ENCODE assay signal across 8 cellular contexts in genomic region chr20:30376430-30376766, GRCh38.
A peak's percentile ranks its signal among the peaks of the same experiment; 100 is the strongest.
DNase-seq lines count a peak whose midpoint lies in the region; ATAC-seq, FAIRE-seq and TF ChIP-seq lines count a peak whose summit lies in the region.
"Not testable (repeated sequence)": the region's sequence is repeated elsewhere in the genome, so short reads cannot be mapped to it uniquely, and the experiment has no call there.

No MANE protein-coding gene starts in this region.

- not testable (repeated sequence) for TF ChIP-seq RAD21 in K562 (CRISPR knock-in tag; conservative IDR thresholded peaks at IDR 0.05 in 1 of 2, IDR thresholded peaks at IDR 0.05 in 1 of 2); HepG2 (CRISPR knock-in tag; IDR thresholded peaks at IDR 0.05)

- not testable (repeated sequence) for H3K27me3 ChIP-seq in CD4-positive, CD25-positive, alpha-beta regulatory T cell (ENCODE audit: control insufficient read depth, insufficient read depth, low read length); K562 (ENCODE audit: control insufficient read depth in 2 of 2, insufficient read depth in 2 of 2, low read length in 2 of 2); esophagus squamous epithelium; HepG2 (ENCODE audit: control insufficient read depth in 1 of 2, insufficient read depth in 2 of 2, low read length in 2 of 2); parathyroid adenoma (ENCODE audit: control insufficient read depth, insufficient read depth, low read length); thymus (ENCODE audit: control insufficient read depth, insufficient read depth)

- DNase-seq in CD4-positive, CD25-positive, alpha-beta regulatory T cell; Jurkat, Clone E6-1 (ENCODE audit: low read depth, low spot score); activated B cell treated with CpG ODN at 0.5 μM for 24 hours; K562 (ENCODE audit: extremely low read depth in 1 of 4, low spot score in 3 of 4); esophagus squamous epithelium (lab: John Stamatoyannopoulos, UW); HepG2 (ENCODE audit: low spot score): not testable (repeated sequence)

- H3K27ac Mint-ChIP-seq in CD4-positive, CD25-positive, alpha-beta regulatory T cell: peak overlapping the region; percentile 35 to 100 (median 97)
- H3K27ac Mint-ChIP-seq in activated B cell treated with CpG ODN at 0.5 μM for 24 hours: peak overlapping the region; percentile 91

- not testable (repeated sequence) for H3K9me3 ChIP-seq in CD4-positive, CD25-positive, alpha-beta regulatory T cell (ENCODE audit: control insufficient read depth in 2 of 2, low read length in 2 of 2); K562 (replicated peaks; ENCODE audit: control insufficient read depth, insufficient read depth, low read depth, low read length); esophagus squamous epithelium; HepG2 (ENCODE audit: low read length); parathyroid adenoma (ENCODE audit: control insufficient read depth, low read length); thymus (ENCODE audit: control insufficient read depth)

- POLR2A ChIA-PET in activated B cell treated with CpG ODN at 0.5 μM for 24 hours (lab: Charles Lee): interaction anchor here (0.7 to 0.9 kb wide), 2 partner anchors 19 to 86 kb away, joined by 5 to 7 read pairs; no protein-coding TSS in a partner anchor
- POLR2A ChIA-PET in K562 (lab: Yijun Ruan, JAX): not testable (repeated sequence)
- POLR2A ChIA-PET in HepG2 (lab: Yijun Ruan, JAX): interaction anchor here (0.6 to 1.4 kb wide), 7 partner anchors 8 to 1774 kb away, joined by 3 to 8 read pairs (median 4); no protein-coding TSS in a partner anchor

- H3K79me2 ChIP-seq in K562 (ENCODE audit: control insufficient read depth, insufficient read depth, low read length): peaks cover 16% of the 10 kb centered on the region; the same call in 2 of the 3 replicates
- H3K79me2 ChIP-seq in HepG2 (ENCODE audit: insufficient read depth, low read length); parathyroid adenoma: not testable (repeated sequence)

- not testable (repeated sequence) for H3K9me3 Mint-ChIP-seq in CD4-positive, CD25-positive, alpha-beta regulatory T cell; activated B cell treated with CpG ODN at 0.5 μM for 24 hours

- not testable (repeated sequence) for H3K9me1 ChIP-seq in K562 (ENCODE audit: control insufficient read depth, insufficient read depth, low read length)

- not testable (repeated sequence) for H3K36me3 ChIP-seq in CD4-positive, CD25-positive, alpha-beta regulatory T cell (ENCODE audit: control insufficient read depth, insufficient read depth, low read length); K562 (ENCODE audit: control insufficient read depth, insufficient read depth, low read length); esophagus squamous epithelium; HepG2 (replicated peaks in 1 of 2; ENCODE audit: control insufficient read depth in 1 of 2, insufficient read depth in 2 of 2, low read length in 2 of 2); parathyroid adenoma (ENCODE audit: control insufficient read depth, insufficient read depth, low read length); thymus (ENCODE audit: control insufficient read depth, insufficient read depth)

- peak overlapping the region; percentile 83 for H3K27ac ChIP-seq in CD4-positive, CD25-positive, alpha-beta regulatory T cell (ENCODE audit: insufficient read depth, low read length, poor library complexity, severe bottlenecking)
- H3K27ac ChIP-seq in K562 (ENCODE audit: extremely low read depth, low read depth, low read length) (peak overlapping the region; percentile 46; the same call in 1 of the 3 replicates), esophagus squamous epithelium (peak overlapping the region in 3 of 4 donors; percentile 86 to 88 (median 88)), parathyroid adenoma (peak overlapping the region; percentile 56), thymus (ENCODE audit: low read depth) (peak overlapping the region; percentile 36)
- not testable (repeated sequence) for H3K27ac ChIP-seq in HepG2 (ENCODE audit: extremely low read length, insufficient read depth, low read length)

- in situ Hi-C loops in K562 (cut with MboI); HepG2 (cut with HindIII; ENCODE audit: extremely low pct_ligation_motif_present, low pct_unique_long_range_greater_than_20kb): not testable (repeated sequence)

- H3K4me2 ChIP-seq in K562 (ENCODE audit: insufficient read depth, low read length): peak overlapping the region; percentile 76
- H3K4me2 ChIP-seq in HepG2 (ENCODE audit: low read depth, low read length): peak overlapping the region; percentile 89
- peak overlapping the region; percentile 70 for H3K4me2 ChIP-seq in parathyroid adenoma (ENCODE audit: low read length)

- CTCF ChIA-PET in activated B cell treated with CpG ODN at 0.5 μM for 24 hours (lab: Charles Lee); K562 (lab: Yijun Ruan, JAX; ENCODE audit: low intra/inter-chr PET ratio); HepG2 (lab: Yijun Ruan, JAX; ENCODE audit: low intra/inter-chr PET ratio, low total read pairs): not testable (repeated sequence)

- not testable (repeated sequence) for ATAC-seq in CD4-positive, CD25-positive, alpha-beta regulatory T cell (ENCODE audit: low read depth in 2 of 2); activated B cell treated with CpG ODN at 0.5 μM for 24 hours (ENCODE audit: low read depth); K562; HepG2

- intact Hi-C loops in activated B cell treated with CpG ODN at 0.5 μM for 24 hours (cut with micrococcal nuclease); esophagus squamous epithelium (cut with DNase I); HepG2 (cut with micrococcal nuclease; ENCODE audit: unreplicated experiment): not testable (repeated sequence)
- intact Hi-C loops in K562 (cut with micrococcal nuclease): loop anchor here (10.0 kb wide), 1 partner anchor 208 kb away; no protein-coding TSS in a partner anchor

- not testable (repeated sequence) for FAIRE-seq in K562 (lab: Jason Lieb, UNC); HepG2 (lab: Jason Lieb, UNC)

- BruUV-seq in K562 (replicated peaks; lab: Mats Ljungman, UMichigan): TSS peak; percentile 87
- BruUV-seq in HepG2 (replicated peaks; lab: Mats Ljungman, UMichigan): not testable (repeated sequence)

- peak overlapping the region; percentile 26 to 97 (median 90) for H3K4me3 Mint-ChIP-seq in CD4-positive, CD25-positive, alpha-beta regulatory T cell
- peak overlapping the region; percentile 96 for H3K4me3 Mint-ChIP-seq in activated B cell treated with CpG ODN at 0.5 μM for 24 hours

- whole genome bisulfite sequencing in K562 (ENCODE audit: insufficient coverage, low coverage, missing lambda C conversion rate): 66% methylated on average over 13 of the region's 14 CpGs
- WGBS in esophagus squamous epithelium, 2 donors: 67 to 84% methylated on average over 12 to 14 of the region's 14 CpGs
- WGBS in HepG2 (ENCODE audit: low lambda C conversion rate): 90% methylated on average over 14 of the region's 14 CpGs
- 73% methylated on average over 14 of the region's 14 CpGs for WGBS in thymus

- H3K9ac ChIP-seq in K562 (ENCODE audit: insufficient read depth in 1 of 2, low read depth in 2 of 2, low read length in 2 of 2) (peak overlapping the region; percentile 73 to 90), HepG2 (ENCODE audit: insufficient read depth, low read depth, low read length) (peak overlapping the region; percentile 68)
- not testable (repeated sequence) for H3K9ac ChIP-seq in parathyroid adenoma

- H3K4me1 Mint-ChIP-seq in CD4-positive, CD25-positive, alpha-beta regulatory T cell: peaks cover 13 to 42% (median 21%) of the 10 kb centered on the region in 4 donors
- H3K4me1 Mint-ChIP-seq in activated B cell treated with CpG ODN at 0.5 μM for 24 hours: peaks cover 23% of the 10 kb centered on the region

- H4K20me1 ChIP-seq in K562 (replicated peaks; ENCODE audit: control insufficient read depth, insufficient read depth, low read length); HepG2 (ENCODE audit: insufficient read depth, low read length): not testable (repeated sequence)

- not testable (repeated sequence) for TF ChIP-seq EP300 in K562 (IDR thresholded peaks at IDR 0.05; ENCODE audit: low read length); HepG2 (IDR thresholded peaks at IDR 0.05; ENCODE audit: low read depth in 2 of 2, low read length in 2 of 2); HepG2 (CRISPR knock-in tag; IDR thresholded peaks at IDR 0.05; ENCODE audit: borderline replicate concordance)

- peak overlapping the region; percentile 53 for H3K4me3 ChIP-seq in CD4-positive, CD25-positive, alpha-beta regulatory T cell (ENCODE audit: low read depth, low read length)
- H3K4me3 ChIP-seq in Jurkat, Clone E6-1 (ENCODE audit: low read length): peak overlapping the region; percentile 72
- peak overlapping the region; percentile 81 for H3K4me3 ChIP-seq in K562
- H3K4me3 ChIP-seq in esophagus squamous epithelium: peak overlapping the region; percentile 46 to 85 (median 59)
- peak overlapping the region; percentile 59 to 93 (median 68); a peak in 5 of 6 replicates for H3K4me3 ChIP-seq in HepG2 (replicated peaks in 1 of 3; ENCODE audit: insufficient read depth in 1 of 3, low read depth in 2 of 3, low read length in 3 of 3)
- peak overlapping the region; percentile 49 for H3K4me3 ChIP-seq in parathyroid adenoma (ENCODE audit: low read depth, low read length)
- H3K4me3 ChIP-seq in thymus (ENCODE audit: low read length): peak overlapping the region; percentile 54

- H3K4me1 ChIP-seq in CD4-positive, CD25-positive, alpha-beta regulatory T cell (ENCODE audit: control insufficient read depth, insufficient read depth, low read length, poor library complexity, severe bottlenecking); K562 (replicated peaks in 1 of 2; ENCODE audit: control insufficient read depth in 2 of 2, insufficient read depth in 2 of 2, low read length in 2 of 2); parathyroid adenoma; thymus (ENCODE audit: control insufficient read depth, insufficient read depth, low read length): not testable (repeated sequence)
- H3K4me1 ChIP-seq in esophagus squamous epithelium: peaks cover 0 to 18% (median 0%) of the 10 kb centered on the region in 3 donors
- H3K4me1 ChIP-seq in HepG2 (ENCODE audit: insufficient read depth, low read length): peaks cover 18% of the 10 kb centered on the region; the same call in 1 of the 2 replicates

- not testable (repeated sequence) for TF ChIP-seq CTCF in activated B cell treated with CpG ODN at 0.5 μM for 24 hours (IDR thresholded peaks at IDR 0.05); K562 (IDR thresholded peaks at IDR 0.05 in 2 of 3, conservative IDR thresholded peaks at IDR 0.05 in 1 of 3; ENCODE audit: insufficient read depth in 2 of 3, low read depth in 1 of 3, low read length in 3 of 3); esophagus squamous epithelium (IDR thresholded peaks at IDR 0.05); HepG2 (CRISPR knock-in tag; IDR thresholded peaks at IDR 0.05); parathyroid adenoma (IDR thresholded peaks at IDR 0.05)

- not testable (repeated sequence) for H3K36me3 Mint-ChIP-seq in CD4-positive, CD25-positive, alpha-beta regulatory T cell
- H3K36me3 Mint-ChIP-seq in activated B cell treated with CpG ODN at 0.5 μM for 24 hours (ENCODE audit: low read depth): peaks cover 11% of the 10 kb centered on the region

- H3K27me3 Mint-ChIP-seq in CD4-positive, CD25-positive, alpha-beta regulatory T cell; activated B cell treated with CpG ODN at 0.5 μM for 24 hours: not testable (repeated sequence)

- H2AFZ ChIP-seq in K562 (ENCODE audit: low read depth, low read length): peak overlapping the region; percentile 90
- peak overlapping the region; percentile 52 for H2AFZ ChIP-seq in HepG2 (ENCODE audit: low read length)
- peak overlapping the region; percentile 79 for H2AFZ ChIP-seq in parathyroid adenoma

- not testable (repeated sequence) for TF ChIP-seq POLR2A in K562 (conservative IDR thresholded peaks at IDR 0.05); esophagus squamous epithelium (IDR thresholded peaks at IDR 0.05); HepG2 (IDR thresholded peaks at IDR 0.05; ENCODE audit: insufficient read depth in 1 of 2, low read depth in 2 of 2, low read length in 2 of 2)
